In the genomic region with DNA sequence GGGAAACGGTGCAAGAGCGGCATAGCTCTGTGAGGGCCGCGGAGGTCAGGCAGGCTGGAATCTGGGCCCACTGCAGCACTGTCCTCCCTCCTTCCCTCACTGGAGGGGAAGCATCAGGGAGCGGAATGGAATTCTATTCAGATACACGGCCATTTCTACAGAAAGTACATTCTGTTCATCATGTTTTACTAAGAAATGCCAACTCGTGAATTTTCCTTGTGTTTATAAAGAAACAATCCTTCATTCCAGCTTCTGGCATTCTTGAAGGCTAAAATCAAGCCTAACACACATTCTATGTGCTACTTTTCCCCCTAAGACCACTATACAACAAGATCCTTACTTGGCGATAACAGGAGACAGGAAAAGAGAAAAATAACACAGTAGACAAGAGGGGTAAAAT, we compare ENCODE assay signal across 24 cellular contexts.
"Had no signal": no experiment of that assay in that cellular context is flagged by ENCODE, and none has a peak within 500 bp of the region (broad histone marks: within the 10 kb centered on the region; RNA-seq: fewer than 3 reads in every experiment).

No MANE protein-coding gene starts in this region.

- ATAC-seq: esophagus mucosa; foreskin keratinocyte; gastroesophageal sphincter; heart left ventricle; left lung; naive thymus-derived CD8-positive, alpha-beta T cell; stimulated activated effector memory CD8-positive, alpha-beta T cell treated with anti-CD3 and anti-CD28 coated beads, Interleukin-12 subunit alpha, Interleukin-12 subunit beta, amount 100 ng/mL, for 72 hours; stimulated activated naive CD8-positive, alpha-beta T cell treated with anti-CD3 and anti-CD28 coated beads, Interleukin-15, Interleukin-2, amounts not matched to agents 100 U/mL and 50 U/mL, for 24 hours had no signal

- H3K9ac ChIP-seq: parathyroid adenoma had no signal

- H3K4me2 ChIP-seq: hepatocyte had no signal

- FAIRE-seq: colon, kidney had no signal

- DNase-seq: dorsolateral prefrontal cortex; effector CD4-positive, alpha-beta T cell; foreskin keratinocyte; heart left ventricle; kidney; left lung; mesenchymal stem cell; naive thymus-derived CD8-positive, alpha-beta T cell; sigmoid colon; stimulated activated CD4-positive, alpha-beta T cell treated with anti-CD3 and anti-CD28 coated beads, Interleukin-2, amount 100 ng/mL, for 24 hours; stimulated activated CD4-positive, alpha-beta T cell treated with anti-CD3 and anti-CD28 coated beads, Interleukin-4, amount 100 ng/mL, for 24 hours; stimulated activated naive CD8-positive, alpha-beta T cell treated with anti-CD3 and anti-CD28 coated beads, Interleukin-15, Interleukin-2, amounts not matched to agents 100 U/mL and 50 U/mL, for 24 hours; transverse colon had no signal

- H3K36me3 ChIP-seq: thoracic aorta had no signal

- H3K36me3 Mint-ChIP-seq: naive thymus-derived CD8-positive, alpha-beta T cell had no signal

- H3K9me3 Mint-ChIP-seq: naive thymus-derived CD8-positive, alpha-beta T cell; stimulated activated effector memory CD8-positive, alpha-beta T cell treated with anti-CD3 and anti-CD28 coated beads, Interleukin-12 subunit alpha, Interleukin-12 subunit beta, amount 100 ng/mL, for 72 hours had no signal

- H3K27me3 Mint-ChIP-seq: progenitor cell of endocrine pancreas had no signal

- H3K4me1 ChIP-seq: gastroesophageal sphincter, heart left ventricle, left lung, parathyroid adenoma, right atrium auricular region, sigmoid colon, transverse colon, vagina had no signal

- H3K27me3 ChIP-seq: dorsolateral prefrontal cortex, foreskin keratinocyte, gastroesophageal sphincter, heart left ventricle, hepatocyte, left lung, right atrium auricular region, sigmoid colon, transverse colon, vagina had no signal

- H3K27ac Mint-ChIP-seq: naive thymus-derived CD8-positive, alpha-beta T cell; progenitor cell of endocrine pancreas; stimulated activated effector memory CD8-positive, alpha-beta T cell treated with anti-CD3 and anti-CD28 coated beads, Interleukin-12 subunit alpha, Interleukin-12 subunit beta, amount 100 ng/mL, for 72 hours had no signal

- H3K9me3 ChIP-seq: gastroesophageal sphincter, heart left ventricle, left lung, right atrium auricular region, sigmoid colon, thoracic aorta, transverse colon, vagina had no signal

- H2AFZ ChIP-seq: hepatocyte, parathyroid adenoma had no signal

- H3K79me2 ChIP-seq: hepatocyte, parathyroid adenoma had no signal

- H3K4me1 Mint-ChIP-seq: stimulated activated effector memory CD8-positive, alpha-beta T cell treated with anti-CD3 and anti-CD28 coated beads, Interleukin-12 subunit alpha, Interleukin-12 subunit beta, amount 100 ng/mL, for 72 hours had no signal

- H3K4me3 ChIP-seq: dorsolateral prefrontal cortex, gastroesophageal sphincter, heart left ventricle, hepatocyte, left lung, right atrium auricular region, sigmoid colon, thoracic aorta, transverse colon, vagina had no signal

- H3K27ac ChIP-seq: dorsolateral prefrontal cortex, epithelial cell of prostate, foreskin keratinocyte, hepatocyte, left lung, parathyroid adenoma, right atrium auricular region, thoracic aorta, transverse colon, vagina had no signal

- H3K4me3 Mint-ChIP-seq: naive thymus-derived CD8-positive, alpha-beta T cell; stimulated activated effector memory CD8-positive, alpha-beta T cell treated with anti-CD3 and anti-CD28 coated beads, Interleukin-12 subunit alpha, Interleukin-12 subunit beta, amount 100 ng/mL, for 72 hours had no signal
